ENCODE assay signal across 15 cellular contexts in genomic region chr7:137987563-137987962, GRCh38. TPM values are rescaled to one million over a fixed set of nuclear protein-coding genes. Genes with fewer than 3 reads are reported as not detected.
DNase-seq lines count a peak whose midpoint lies in the region; ATAC-seq, FAIRE-seq and TF ChIP-seq lines count a peak whose summit lies in the region.
"Had no signal": no experiment of that assay in that cellular context is flagged by ENCODE, and none has a peak within 500 bp of the region (broad histone marks: within the 10 kb centered on the region; RNA-seq: fewer than 3 reads in every experiment).

No MANE protein-coding gene starts in this region.

- H3K4me1 Mint-ChIP-seq in dendritic cell treated with granulocyte-macrophage colony-stimulating factor and Interleukin-4, amounts not matched to agents 40 ng/mL and 50 ng/mL, for 4 days (ENCODE audit: low read depth) = peaks cover 18% of the 10 kb centered on the region

- peaks cover 29 to 100% (median 87%) of the 10 kb centered on the region in 9 donors for H3K4me1 ChIP-seq in heart right ventricle
- H3K4me1 ChIP-seq in prostate gland (replicated peaks) = peaks cover 28% of the 10 kb centered on the region
- H3K4me1 ChIP-seq in uterus = peaks cover 24 to 38% of the 10 kb centered on the region in 2 donors

- H3K27ac ChIP-seq in heart right ventricle (peak overlapping the region in 6 of 10 donors; percentile 17 to 90 (median 57)), prostate gland (peak overlapping the region; percentile 10 to 44), uterus (peak overlapping the region; percentile 94 to 95)
- H3K27ac ChIP-seq: VCaP had no signal

- H3K36me3 Mint-ChIP-seq in dendritic cell treated with granulocyte-macrophage colony-stimulating factor and Interleukin-4, amounts not matched to agents 40 ng/mL and 50 ng/mL, for 4 days (ENCODE audit: low read depth) = peaks cover 20% of the 10 kb centered on the region

- DNase-seq in heart right ventricle (no peak), left cardiac atrium (no peak), prostate gland (ENCODE audit: low spot score) (no peak), uterus (no peak), HK-2 (ENCODE audit: unreplicated experiment) (no peak), NCI-H748 (lab: John Stamatoyannopoulos, UW; ENCODE audit: unreplicated experiment) (no peak), RCC 7860 (ENCODE audit: low spot score) (no peak)
- DNase-seq: activated effector memory CD4-positive, alpha-beta T cell treated with Interleukin-2 at 50 U/mL for 16 hours; effector memory CD4-positive, alpha-beta T cell; midbrain; NCI-H1092 treated with DMSO at 0.1 percent for 48 hours had no signal

- peak overlapping the region; percentile 9 for H3K27ac Mint-ChIP-seq in dendritic cell treated with granulocyte-macrophage colony-stimulating factor and Interleukin-4, amounts not matched to agents 40 ng/mL and 50 ng/mL, for 4 days

- H3K4me3 Mint-ChIP-seq in dendritic cell treated with granulocyte-macrophage colony-stimulating factor and Interleukin-4, amounts not matched to agents 40 ng/mL and 50 ng/mL, for 4 days = no peak overlapping the region

- no peak for TF ChIP-seq CTCF in heart right ventricle (IDR thresholded peaks at IDR 0.05)
- TF ChIP-seq CTCF in prostate gland (IDR thresholded peaks at IDR 0.05) = no peak
- no peak for TF ChIP-seq CTCF in uterus (IDR thresholded peaks at IDR 0.05)

- H3K27me3 Mint-ChIP-seq in dendritic cell treated with granulocyte-macrophage colony-stimulating factor and Interleukin-4, amounts not matched to agents 40 ng/mL and 50 ng/mL, for 4 days = no peaks in the 10 kb centered on the region

- no peak for FAIRE-seq in RCC 7860 (lab: Jason Lieb, UNC)
- FAIRE-seq: D721Med, frontal cortex had no signal

- H3K4me3 ChIP-seq in heart right ventricle = no peak overlapping the region
- no peak overlapping the region for H3K4me3 ChIP-seq in prostate gland
- H3K4me3 ChIP-seq in uterus = no peak overlapping the region

- intact Hi-C loops in heart right ventricle (cut with DNase I) = loop anchor here in 2 of 10 donors (5.0 kb wide), 2 partner anchors 35 to 45 kb away; no protein-coding TSS in a partner anchor
- intact Hi-C loops in left cardiac atrium (cut with DNase I) = no loop called here
- intact Hi-C loops in dendritic cell treated with granulocyte-macrophage colony-stimulating factor and Interleukin-4, amounts not matched to agents 40 ng/mL and 50 ng/mL, for 4 days (cut with micrococcal nuclease) = no loop called here
- intact Hi-C loops in prostate gland (cut with DNase I) = loop anchor here (5.0 kb wide), 1 partner anchor 35 kb away; no protein-coding TSS in a partner anchor
- intact Hi-C loops in uterus (cut with DNase I; ENCODE audit: low total_unique reads) = no loop called here

- H3K36me3 ChIP-seq in heart right ventricle (peaks cover 0 to 2% (median 0%) of the 10 kb centered on the region in 9 donors), prostate gland (no peaks in the 10 kb centered on the region), uterus (no peaks in the 10 kb centered on the region)

- H3K9me3 Mint-ChIP-seq in dendritic cell treated with granulocyte-macrophage colony-stimulating factor and Interleukin-4, amounts not matched to agents 40 ng/mL and 50 ng/mL, for 4 days = peaks cover 14% of the 10 kb centered on the region

- ATAC-seq in heart right ventricle (no peak), left cardiac atrium (no peak)

- peaks cover 0 to 6% (median 0%) of the 10 kb centered on the region in 11 donors for H3K9me3 ChIP-seq in heart right ventricle
- no peaks in the 10 kb centered on the region for H3K9me3 ChIP-seq in prostate gland
- H3K9me3 ChIP-seq in uterus = no peaks in the 10 kb centered on the region

- TF ChIP-seq POLR2A in prostate gland (IDR thresholded peaks at IDR 0.05) (no peak), uterus (IDR thresholded peaks at IDR 0.05) (no peak)

- WGBS in heart right ventricle, 2 donors = 89 to 92% methylated on average over 5 of the region's 5 CpGs
- WGBS in prostate gland = 78% methylated on average over 5 of the region's 5 CpGs

- no peaks in the 10 kb centered on the region for H3K27me3 ChIP-seq in heart right ventricle
- no peaks in the 10 kb centered on the region for H3K27me3 ChIP-seq in prostate gland (replicated peaks; ENCODE audit: insufficient read depth)
- H3K27me3 ChIP-seq in uterus = no peaks in the 10 kb centered on the region

RNA-seq across cellular contexts. Expression of gene CREB3L2, which starts 14.3 kb away (rescaled TPM):
- 10 to 100 TPM; 16.1 to 34.2 (median 23.7) TPM for total RNA-seq in heart right ventricle
- polyA plus RNA-seq in heart right ventricle = 1 to 10 TPM; 4.2 to 8.4 TPM
- 10 to 100 TPM; 41.5 to 80.1 TPM for total RNA-seq in left cardiac atrium
- total RNA-seq in prostate gland = 10 to 100 TPM; 34.1 to 42.0 TPM
- 100 to 1,000 TPM in 1 of 4 donors, 10 to 100 TPM in 3; 24.7 to 185 (median 41.1) TPM for total RNA-seq in uterus

Comparison
In these comparisons a context has a peak if more than half of its experiments do, and no peak if none do; other contexts are left out.
1. H3K27ac ChIP-seq: peak in every context shown above with its lines; median percentile 94 in uterus; 57 in heart right ventricle; 27 in prostate gland.